In the genomic region with DNA sequence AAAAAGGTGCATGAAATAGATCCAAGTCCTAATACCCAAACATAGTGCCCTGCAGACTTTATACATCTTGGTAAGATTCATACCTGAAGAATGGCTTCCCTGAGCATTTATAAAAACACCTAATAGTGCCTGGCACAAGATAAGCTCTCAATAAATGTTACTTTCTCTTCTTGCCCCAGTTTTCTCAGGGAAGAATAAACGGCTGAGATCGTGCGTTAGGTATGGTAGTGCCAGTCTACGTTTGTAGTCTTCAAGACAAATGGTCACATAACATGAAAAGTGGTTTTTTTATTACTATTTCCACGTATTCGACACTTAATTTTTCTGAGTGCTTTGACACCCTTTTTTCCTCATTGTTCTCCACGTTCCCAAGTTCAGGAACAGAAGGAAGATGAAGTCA, we compare ENCODE assay signal across 27 cellular contexts. TPM values are rescaled to one million over a fixed set of nuclear protein-coding genes. Genes with fewer than 3 reads are reported as not detected.
DNase-seq lines count a peak whose midpoint lies in the region; ATAC-seq, FAIRE-seq and TF ChIP-seq lines count a peak whose summit lies in the region.
"Had no signal": no experiment of that assay in that cellular context is flagged by ENCODE, and none has a peak within 500 bp of the region (broad histone marks: within the 10 kb centered on the region; RNA-seq: fewer than 3 reads in every experiment).

No MANE protein-coding gene starts in this region.

- H3K27me3 Mint-ChIP-seq in activated CD8-positive, alpha-beta T cell treated with anti-CD3 and anti-CD28 coated beads, Interleukin-2, amount 10 ng/mL, durations not matched to agents 7 days and 5 days (ENCODE audit: low read depth): no peaks in the 10 kb centered on the region
- no peaks in the 10 kb centered on the region for H3K27me3 Mint-ChIP-seq in activated CD8-positive, alpha-beta T cell treated with anti-CD3 and anti-CD28 coated beads for 36 hours

- H3K79me2 ChIP-seq in GM12878 (ENCODE audit: control insufficient read depth, insufficient read depth, low read length): no peaks in the 10 kb centered on the region

- no peaks in the 10 kb centered on the region for H3K4me1 ChIP-seq in IMR-90 (ENCODE audit: control insufficient read depth, insufficient read depth, low read length)
- H3K4me1 ChIP-seq in GM12878 (ENCODE audit: control insufficient read depth, insufficient read depth, low read length): no peaks in the 10 kb centered on the region
- H3K4me1 ChIP-seq: A549, SJCRH30 had no signal

- no peak overlapping the region for H3K27ac ChIP-seq in IMR-90 (ENCODE audit: insufficient read depth, low read length)
- H3K27ac ChIP-seq in GM12878 (ENCODE audit: control insufficient read depth, insufficient read depth): no peak overlapping the region
- H3K27ac ChIP-seq: A549; BLaER1 treated with 17β-estradiol and CSF1 and Interleukin-3, amounts not matched to agents 10 nM and 100 nM; SJCRH30 had no signal

- H3K4me3 ChIP-seq in IMR-90 (ENCODE audit: insufficient read depth, low read depth, low read length) (no peak overlapping the region), GM12878 (no peak overlapping the region)
- H3K4me3 ChIP-seq: A549; BLaER1 treated with 17β-estradiol and CSF1 and Interleukin-3, amounts not matched to agents 10 nM and 100 nM; SJCRH30 had no signal

- no peak for DNase-seq in activated CD8-positive, alpha-beta T cell treated with anti-CD3 and anti-CD28 coated beads, Interleukin-2, amount 10 ng/mL, durations not matched to agents 7 days and 5 days
- DNase-seq in activated CD8-positive, alpha-beta T cell treated with anti-CD3 and anti-CD28 coated beads for 36 hours: no peak
- DNase-seq in IMR-90 (no peak), GM12878 (ENCODE audit: low read depth, low spot score) (no peak), head of caudate nucleus (no peak), DMS53 (lab: John Stamatoyannopoulos, UW) (no peak)
- DNase-seq in stimulated activated effector memory CD8-positive, alpha-beta T cell treated with anti-CD3 and anti-CD28 coated beads, Interleukin-12 subunit alpha, Interleukin-12 subunit beta, amount 100 ng/mL, for 72 hours (ENCODE audit: low spot score in 2 of 2): no peak
- DNase-seq: AML-193; CD4-positive, alpha-beta memory T cell; COR-L47; DMS79 treated with DMSO at 0.1 percent for 48 hours; GF-D8; Karpas-422; NCI-H1105 treated with DMSO at 0.1 percent for 48 hours; NCI-H146; NCI-H1930; NCI-H2107; NCI-H446; NCI-H524 treated with DMSO at 0.1 percent for 48 hours; NCI-H774; PC-3; SJCRH30 had no signal

- H2AK5ac ChIP-seq in IMR-90 (ENCODE audit: low read depth, low read length): no peak overlapping the region

- RAD21 ChIA-PET in GM12878 (lab: Charles Lee; ENCODE audit: unreplicated experiment): no interaction called here

- in situ Hi-C loops in IMR-90 (cut with MboI; ENCODE audit: low sequenced_read_pairs) (no loop called here), GM12878 (cut with MboI) (no loop called here)

- no peaks in the 10 kb centered on the region for H3K79me1 ChIP-seq in IMR-90 (ENCODE audit: low read depth in 1 of 2, low read length in 2 of 2)

- CTCF ChIA-PET in activated CD8-positive, alpha-beta T cell treated with anti-CD3 and anti-CD28 coated beads, Interleukin-2, amount 10 ng/mL, durations not matched to agents 7 days and 5 days (lab: Charles Lee): no interaction called here
- CTCF ChIA-PET in activated CD8-positive, alpha-beta T cell treated with anti-CD3 and anti-CD28 coated beads for 36 hours (lab: Charles Lee): no interaction called here
- CTCF ChIA-PET in IMR-90 (lab: Yijun Ruan, JAX): no interaction called here
- CTCF ChIA-PET in GM12878 (lab: Yijun Ruan, JAX): interaction anchor here (0.6 to 1.0 kb wide), 2 partner anchors 258 to 384 kb away, joined by 3 read pairs; no protein-coding TSS in a partner anchor

- H2BK5ac ChIP-seq in IMR-90 (ENCODE audit: low read depth, low read length, poor library complexity, severe bottlenecking): no peak overlapping the region

- TF ChIP-seq RAD21 in IMR-90 (IDR thresholded peaks at IDR 0.05; ENCODE audit: low read length) (no peak), GM12878 (IDR thresholded peaks at IDR 0.05; ENCODE audit: insufficient read depth, low read depth, low read length) (no peak)

- no peak overlapping the region for H3K4me3 Mint-ChIP-seq in activated CD8-positive, alpha-beta T cell treated with anti-CD3 and anti-CD28 coated beads, Interleukin-2, amount 10 ng/mL, durations not matched to agents 7 days and 5 days
- H3K4me3 Mint-ChIP-seq in activated CD8-positive, alpha-beta T cell treated with anti-CD3 and anti-CD28 coated beads for 36 hours: no peak overlapping the region
- no peak overlapping the region for H3K4me3 Mint-ChIP-seq in stimulated activated effector memory CD8-positive, alpha-beta T cell treated with anti-CD3 and anti-CD28 coated beads, Interleukin-12 subunit alpha, Interleukin-12 subunit beta, amount 100 ng/mL, for 72 hours
- H3K4me3 Mint-ChIP-seq: CD4-positive, alpha-beta memory T cell had no signal

- POLR2A ChIA-PET in activated CD8-positive, alpha-beta T cell treated with anti-CD3 and anti-CD28 coated beads, Interleukin-2, amount 10 ng/mL, durations not matched to agents 7 days and 5 days (lab: Charles Lee): interaction anchor here (1.2 kb wide), 1 partner anchor 32 kb away, joined by 3 read pairs; no protein-coding TSS in a partner anchor
- POLR2A ChIA-PET in activated CD8-positive, alpha-beta T cell treated with anti-CD3 and anti-CD28 coated beads for 36 hours (lab: Charles Lee): interaction anchor here (0.7 kb wide), 1 partner anchor 344 kb away, joined by 3 read pairs; no protein-coding TSS in a partner anchor
- POLR2A ChIA-PET in IMR-90 (lab: Charles Lee; ENCODE audit: unreplicated experiment): no interaction called here
- POLR2A ChIA-PET in GM12878 (lab: Charles Lee): no interaction called here

- no peak overlapping the region for H3K9ac ChIP-seq in IMR-90 (ENCODE audit: low read depth, low read length)
- no peak overlapping the region for H3K9ac ChIP-seq in GM12878 (ENCODE audit: control insufficient read depth, insufficient read depth, low read length)
- H3K9ac ChIP-seq: BLaER1 treated with 17β-estradiol and CSF1 and Interleukin-3, amounts not matched to agents 10 nM and 100 nM had no signal

- BruUV-seq in IMR-90 (replicated peaks; lab: Mats Ljungman, UMichigan): no TSS peak
- no TSS peak for BruUV-seq in GM12878 (replicated peaks; lab: Mats Ljungman, UMichigan)

- H3K14ac ChIP-seq in IMR-90 (replicated peaks; ENCODE audit: low read depth, low read length): no peak overlapping the region

- H3K27me3 ChIP-seq in IMR-90 (ENCODE audit: control insufficient read depth, insufficient read depth, low read length) (no peaks in the 10 kb centered on the region), GM12878 (replicated peaks in 1 of 2; ENCODE audit: control insufficient read depth in 2 of 2, insufficient read depth in 2 of 2, low read length in 1 of 2) (no peaks in the 10 kb centered on the region)
- H3K27me3 ChIP-seq: BLaER1 treated with 17β-estradiol and CSF1 and Interleukin-3, amounts not matched to agents 10 nM and 100 nM; SJCRH30 had no signal

- H3K4me2 ChIP-seq in IMR-90 (ENCODE audit: low read depth, low read length) (no peak overlapping the region), GM12878 (ENCODE audit: control insufficient read depth, insufficient read depth) (no peak overlapping the region)
- H3K4me2 ChIP-seq: A549; BLaER1 treated with 17β-estradiol and CSF1 and Interleukin-3, amounts not matched to agents 10 nM and 100 nM had no signal

- no peaks in the 10 kb centered on the region for H3K9me3 Mint-ChIP-seq in activated CD8-positive, alpha-beta T cell treated with anti-CD3 and anti-CD28 coated beads, Interleukin-2, amount 10 ng/mL, durations not matched to agents 7 days and 5 days (ENCODE audit: insufficient read depth)
- H3K9me3 Mint-ChIP-seq in activated CD8-positive, alpha-beta T cell treated with anti-CD3 and anti-CD28 coated beads for 36 hours: no peaks in the 10 kb centered on the region
- no peaks in the 10 kb centered on the region for H3K9me3 Mint-ChIP-seq in stimulated activated effector memory CD8-positive, alpha-beta T cell treated with anti-CD3 and anti-CD28 coated beads, Interleukin-12 subunit alpha, Interleukin-12 subunit beta, amount 100 ng/mL, for 72 hours
- H3K9me3 Mint-ChIP-seq: CD4-positive, alpha-beta memory T cell had no signal

- no peak overlapping the region for H2BK120ac ChIP-seq in IMR-90 (ENCODE audit: low read depth, low read length)

- no peak overlapping the region for H2AFZ ChIP-seq in IMR-90 (replicated peaks; ENCODE audit: low read length, poor library complexity)
- H2AFZ ChIP-seq in GM12878 (ENCODE audit: control insufficient read depth, low read depth, low read length): no peak overlapping the region

- H3K18ac ChIP-seq in IMR-90 (ENCODE audit: low read depth, low read length): no peak overlapping the region

- H4K20me1 ChIP-seq in IMR-90 (ENCODE audit: insufficient read depth, low read length) (no peaks in the 10 kb centered on the region), GM12878 (ENCODE audit: control insufficient read depth, insufficient read depth) (no peaks in the 10 kb centered on the region)

- H2AK9ac ChIP-seq in IMR-90 (replicated peaks; ENCODE audit: low read depth, low read length, poor library complexity): no peak overlapping the region

- TF ChIP-seq CTCF in activated CD8-positive, alpha-beta T cell treated with anti-CD3 and anti-CD28 coated beads for 36 hours (IDR thresholded peaks at IDR 0.05): no peak
- TF ChIP-seq CTCF in IMR-90 (conservative IDR thresholded peaks at IDR 0.05; ENCODE audit: low read depth, low read length): no peak
- TF ChIP-seq CTCF in GM12878 (IDR thresholded peaks at IDR 0.05 in 2 of 3, conservative IDR thresholded peaks at IDR 0.05 in 1 of 3; ENCODE audit: control insufficient read depth in 2 of 3, extremely low read depth in 1 of 3, insufficient read depth in 1 of 3, low read depth in 3 of 3, low read length in 3 of 3): no peak

- H3K36me3 ChIP-seq in IMR-90 (ENCODE audit: control insufficient read depth, insufficient read depth, low read length) (peaks cover 9% of the 10 kb centered on the region), GM12878 (ENCODE audit: control insufficient read depth in 2 of 2, insufficient read depth in 2 of 2, low read length in 1 of 2) (peaks cover 4 to 16% of the 10 kb centered on the region in 2 experiments)

- TF ChIP-seq POLR2A in IMR-90 (IDR thresholded peaks at IDR 0.05; ENCODE audit: low read depth, low read length) (peak; percentile 61; the same call in 1 of the 2 replicates), GM12878 (IDR thresholded peaks at IDR 0.05; ENCODE audit: low read depth, low read length) (no peak)

- H2BK15ac ChIP-seq in IMR-90 (ENCODE audit: low read depth, low read length): no peak overlapping the region

- TF ChIP-seq EP300 in GM12878 (IDR thresholded peaks at IDR 0.05; ENCODE audit: borderline replicate concordance in 1 of 2, control insufficient read depth in 1 of 2, low read depth in 2 of 2, low read length in 2 of 2): no peak

- no peaks in the 10 kb centered on the region for H3K9me1 ChIP-seq in IMR-90 (ENCODE audit: insufficient read depth, low read length)

- H3K9me3 ChIP-seq in IMR-90 (ENCODE audit: control insufficient read depth, insufficient read depth, low read length): no peaks in the 10 kb centered on the region
- no peaks in the 10 kb centered on the region; the same call in 2 of the 3 replicates for H3K9me3 ChIP-seq in GM12878 (replicated peaks; ENCODE audit: control insufficient read depth, insufficient read depth, low read length)
- H3K9me3 ChIP-seq: A549, SJCRH30 had no signal

- H3K27ac Mint-ChIP-seq in activated CD8-positive, alpha-beta T cell treated with anti-CD3 and anti-CD28 coated beads, Interleukin-2, amount 10 ng/mL, durations not matched to agents 7 days and 5 days: peak overlapping the region; percentile 34
- H3K27ac Mint-ChIP-seq in activated CD8-positive, alpha-beta T cell treated with anti-CD3 and anti-CD28 coated beads for 36 hours: no peak overlapping the region
- peak overlapping the region; percentile 50 for H3K27ac Mint-ChIP-seq in stimulated activated effector memory CD8-positive, alpha-beta T cell treated with anti-CD3 and anti-CD28 coated beads, Interleukin-12 subunit alpha, Interleukin-12 subunit beta, amount 100 ng/mL, for 72 hours

- WGBS in IMR-90 (ENCODE audit: extremely low coverage in 2 of 2, insufficient read length in 1 of 2), 2 experiments: no CpG with 5 or more reads among the region's 7 CpGs
- 90% methylated on average over 7 of the region's 7 CpGs for WGBS in GM12878 (ENCODE audit: insufficient coverage, insufficient replicate concordance, low lambda C conversion rate, missing lambda C conversion rate)

- no peak for FAIRE-seq in GM12878 (lab: Jason Lieb, UNC)
- FAIRE-seq: A549, GM12892, GM19239 had no signal

- peaks cover 3% of the 10 kb centered on the region for H3K4me1 Mint-ChIP-seq in activated CD8-positive, alpha-beta T cell treated with anti-CD3 and anti-CD28 coated beads, Interleukin-2, amount 10 ng/mL, durations not matched to agents 7 days and 5 days (ENCODE audit: low read depth)
- H3K4me1 Mint-ChIP-seq in activated CD8-positive, alpha-beta T cell treated with anti-CD3 and anti-CD28 coated beads for 36 hours (ENCODE audit: low read depth): peaks cover 3% of the 10 kb centered on the region
- no peaks in the 10 kb centered on the region for H3K4me1 Mint-ChIP-seq in stimulated activated effector memory CD8-positive, alpha-beta T cell treated with anti-CD3 and anti-CD28 coated beads, Interleukin-12 subunit alpha, Interleukin-12 subunit beta, amount 100 ng/mL, for 72 hours

- ATAC-seq in activated CD8-positive, alpha-beta T cell treated with anti-CD3 and anti-CD28 coated beads, Interleukin-2, amount 10 ng/mL, durations not matched to agents 7 days and 5 days: no peak
- ATAC-seq in activated CD8-positive, alpha-beta T cell treated with anti-CD3 and anti-CD28 coated beads for 36 hours: no peak
- ATAC-seq in IMR-90 (ENCODE audit: low read depth) (no peak), GM12878 (no peak)
- ATAC-seq in stimulated activated effector memory CD8-positive, alpha-beta T cell treated with anti-CD3 and anti-CD28 coated beads, Interleukin-12 subunit alpha, Interleukin-12 subunit beta, amount 100 ng/mL, for 72 hours: no peak
- ATAC-seq: HCT116, PC-3 had no signal

- H3K4ac ChIP-seq in IMR-90 (ENCODE audit: low read depth, low read length): no peak overlapping the region

- no peak overlapping the region for H2BK20ac ChIP-seq in IMR-90 (ENCODE audit: low read depth, low read length)

- dilution Hi-C loops in IMR-90 (cut with HindIII; ENCODE audit: low sequenced_read_pairs, unreplicated experiment): no loop called here

- H4K5ac ChIP-seq in IMR-90 (ENCODE audit: low read depth, low read length): no peak overlapping the region

- no peak overlapping the region for H4K91ac ChIP-seq in IMR-90 (ENCODE audit: insufficient read depth, low read depth, low read length)

- H3K23ac ChIP-seq in IMR-90 (ENCODE audit: low read depth, low read length): no peak overlapping the region

- intact Hi-C loops in activated CD8-positive, alpha-beta T cell treated with anti-CD3 and anti-CD28 coated beads for 36 hours (cut with micrococcal nuclease): no loop called here
- intact Hi-C loops in IMR-90 (cut with micrococcal nuclease) (no loop called here), GM12878 (cut with micrococcal nuclease; ENCODE audit: unreplicated experiment) (no loop called here), head of caudate nucleus (cut with DNase I) (no loop called here)

- SMC1A ChIA-PET in GM12878 (lab: Charles Lee; ENCODE audit: uncharacterized antibody, unreplicated experiment): interaction anchor here (1.1 kb wide), 1 partner anchor 384 kb away, joined by 3 read pairs; no protein-coding TSS in a partner anchor

- H3K36me3 Mint-ChIP-seq in activated CD8-positive, alpha-beta T cell treated with anti-CD3 and anti-CD28 coated beads, Interleukin-2, amount 10 ng/mL, durations not matched to agents 7 days and 5 days (ENCODE audit: low read depth): peaks cover 38% of the 10 kb centered on the region
- peaks cover 28% of the 10 kb centered on the region for H3K36me3 Mint-ChIP-seq in activated CD8-positive, alpha-beta T cell treated with anti-CD3 and anti-CD28 coated beads for 36 hours (ENCODE audit: low read depth)
- H3K36me3 Mint-ChIP-seq in stimulated activated effector memory CD8-positive, alpha-beta T cell treated with anti-CD3 and anti-CD28 coated beads, Interleukin-12 subunit alpha, Interleukin-12 subunit beta, amount 100 ng/mL, for 72 hours: peaks cover 68% of the 10 kb centered on the region

- no peak overlapping the region for H3K56ac ChIP-seq in IMR-90 (ENCODE audit: extremely low read depth, insufficient read depth, low read length)

- H4K8ac ChIP-seq in IMR-90 (ENCODE audit: low read depth in 2 of 2, low read length in 2 of 2): no peak overlapping the region

RNA-seq across cellular contexts. Expression of gene INSIG1, which starts 14.4 kb away (rescaled TPM):
- total RNA-seq in activated CD8-positive, alpha-beta T cell treated with anti-CD3 and anti-CD28 coated beads, Interleukin-2, amount 10 ng/mL, durations not matched to agents 7 days and 5 days: 10 to 100 TPM; 83.9 to 89.1 TPM
- 10 to 100 TPM; 92.2 to 98.0 TPM for total RNA-seq in activated CD8-positive, alpha-beta T cell treated with anti-CD3 and anti-CD28 coated beads for 36 hours
- 26.0 and 32.8 TPM in 2 replicates for total RNA-seq in IMR-90 (2012; rRNA removed)
- 19.0 and 19.9 TPM in 2 replicates for polyA plus RNA-seq in IMR-90 (2012; rRNA removed)
- 14.0 and 17.9 TPM in 2 replicates for polyA plus RNA-seq in IMR-90 (2012; cell fraction: cytosol; rRNA removed)
- polyA plus RNA-seq in IMR-90 (2012; cell fraction: nucleus; rRNA removed; ENCODE audit: low replicate concordance): 17.2 and 44.5 TPM in 2 replicates
- total RNA-seq in GM12878 (2013; cell fraction: nucleolus; rRNA removed): 159 and 167 TPM in 2 replicates
- total RNA-seq in GM12878 (2014; rRNA removed): 156 and 187 TPM in 2 replicates
- 97.0 and 103 TPM in 2 replicates for total RNA-seq in GM12878 (2014; rRNA removed; fragmentation: Illumina TruSeq; extraction: Trizol)
- 119 and 131 TPM in 2 replicates for total RNA-seq in GM12878 (2021)
- polyA plus RNA-seq in GM12878 (2011; ENCODE audit: low read depth): 66.1 TPM
- polyA plus RNA-seq in GM12878 (2011; rRNA removed): 168 and 196 TPM in 2 replicates
- polyA plus RNA-seq in GM12878 (2011; cell fraction: cytosol; rRNA removed): 155 and 156 TPM in 2 replicates
- 92.5 and 100 TPM in 2 replicates for polyA plus RNA-seq in GM12878 (2011; cell fraction: nucleus; rRNA removed)
- polyA plus RNA-seq in GM12878 (2012): 82.7 and 115 TPM in 2 replicates
- 85.2 and 108 TPM in 2 replicates for polyA plus RNA-seq in GM12878 (2014; fragmentation: Illumina TruSeq; extraction: Trizol)
- 10 to 100 TPM; 29.6 to 43.4 TPM for polyA plus RNA-seq in GM12878 (2014; fragmentation: Nextera tagmentation; extraction: Ambion mirVana)
- polyA plus RNA-seq in GM12878 (2014; rRNA removed): 128 and 136 TPM in 2 replicates
- polyA plus RNA-seq in GM12878 (2016; fragmentation: Nextera tagmentation; extraction: Ambion mirVana): 10 to 100 TPM; 65.6 to 66.1 TPM
- polyA minus RNA-seq in GM12878 (2011; rRNA and poly(A)+ RNA removed): 146 and 169 TPM in 2 replicates
- 78.2 and 84.5 TPM in 2 replicates for polyA minus RNA-seq in GM12878 (2011; cell fraction: cytosol; rRNA and poly(A)+ RNA removed)
- 115 and 158 TPM in 2 replicates for polyA minus RNA-seq in GM12878 (2011; cell fraction: nucleus; rRNA and poly(A)+ RNA removed)

Comparison
In these comparisons a context has a peak if more than half of its experiments do, and no peak if none do; other contexts are left out.
1. POLR2A ChIA-PET loops: an anchor here in activated CD8-positive, alpha-beta T cell treated with anti-CD3 and anti-CD28 coated beads, Interleukin-2, amount 10 ng/mL, durations not matched to agents 7 days and 5 days (1.2 kb wide) and activated CD8-positive, alpha-beta T cell treated with anti-CD3 and anti-CD28 coated beads for 36 hours (0.7 kb wide); none called in IMR-90 and GM12878.